In genomic region chr19:53867225-53868090, GRCh38 we compare ENCODE assay signal across 8 cellular contexts. TPM values are rescaled to one million over a fixed set of nuclear protein-coding genes. Genes with fewer than 3 reads are reported as not detected.
DNase-seq lines count a peak whose midpoint lies in the region; ATAC-seq and TF ChIP-seq lines count a peak whose summit lies in the region.

TSS of gene MYADM (plus strand) at chr19:53867883. CDS start at chr19:53873530, 5,647 bp downstream.

- H3K9me3 ChIP-seq in colonic mucosa, result no peaks in the 10 kb centered on the region

- peaks cover 7% of the 10 kb centered on the region for H3K4me1 ChIP-seq in colonic mucosa

- H3K4me3 ChIP-seq in colonic mucosa, result peak within 1 kb of the TSS; percentile 57

- ATAC-seq in GM18502 (IDR thresholded peaks at IDR 0.05; ENCODE audit: poor library complexity, unreplicated experiment) (peak; percentile 67), HG02870 (IDR thresholded peaks at IDR 0.05; ENCODE audit: unreplicated experiment) (peak; percentile 57)

- POLR2A ChIA-PET in activated CD4-positive, alpha-beta T cell treated with anti-CD3 and anti-CD28 coated beads, Interleukin-2, amount 10 ng/mL, durations not matched to agents 7 days and 5 days (lab: Charles Lee), result interaction anchor here (0.7 to 1.2 kb wide), 3 partner anchors 10 to 14 kb away, joined by 3 to 4 read pairs (median 3); no protein-coding TSS in a partner anchor

- peak within 1 kb of the TSS; percentile 97 for H3K27ac Mint-ChIP-seq in activated CD4-positive, alpha-beta T cell treated with anti-CD3 and anti-CD28 coated beads, Interleukin-2, amount 10 ng/mL, durations not matched to agents 7 days and 5 days

- H3K36me3 Mint-ChIP-seq in activated CD4-positive, alpha-beta T cell treated with anti-CD3 and anti-CD28 coated beads, Interleukin-2, amount 10 ng/mL, durations not matched to agents 7 days and 5 days (ENCODE audit: low read depth), result peaks cover 15% of the 10 kb centered on the region

- no peaks in the 10 kb centered on the region for H3K27me3 ChIP-seq in colonic mucosa

- DNase-seq in NCI-H2227 treated with DMSO at 0.1 percent for 48 hours (lab: John Stamatoyannopoulos, UW) (peak; percentile 100), colonic mucosa (peak; percentile 100), kidney glomerular epithelial cell (lab: John Stamatoyannopoulos, UW) (peak; percentile 100), NCI-H345 treated with DMSO at 0.1 percent for 48 hours (lab: John Stamatoyannopoulos, UW; ENCODE audit: unreplicated experiment) (no peak)
- DNase-seq in activated CD4-positive, alpha-beta T cell treated with anti-CD3 and anti-CD28 coated beads, Interleukin-2, amount 10 ng/mL, durations not matched to agents 7 days and 5 days, result peak; percentile 99
- DNase-seq in stimulated activated CD4-positive, alpha-beta T cell treated with anti-CD3 and anti-CD28 coated beads, Interleukin-15, amount 100 ng/mL, for 24 hours, result peak; percentile 98

- peak within 1 kb of the TSS; percentile 86 for H3K27ac ChIP-seq in colonic mucosa

- CTCF ChIA-PET in activated CD4-positive, alpha-beta T cell treated with anti-CD3 and anti-CD28 coated beads, Interleukin-2, amount 10 ng/mL, durations not matched to agents 7 days and 5 days (lab: Charles Lee), result interaction anchor here (0.8 to 1.9 kb wide), 5 partner anchors 10 to 269 kb away, joined by 3 to 7 read pairs (median 4); partner anchors contain the start of gene PRKCG

- H3K36me3 ChIP-seq in colonic mucosa, result no peaks in the 10 kb centered on the region

- H3K27me3 Mint-ChIP-seq in activated CD4-positive, alpha-beta T cell treated with anti-CD3 and anti-CD28 coated beads, Interleukin-2, amount 10 ng/mL, durations not matched to agents 7 days and 5 days, result no peaks in the 10 kb centered on the region

- TF ChIP-seq CTCF in colonic mucosa (IDR thresholded peaks at IDR 0.05), result no peak

- H3K9me3 Mint-ChIP-seq in activated CD4-positive, alpha-beta T cell treated with anti-CD3 and anti-CD28 coated beads, Interleukin-2, amount 10 ng/mL, durations not matched to agents 7 days and 5 days, result no peaks in the 10 kb centered on the region

- intact Hi-C loops in colonic mucosa (cut with DNase I), result no loop called here

- H3K4me1 Mint-ChIP-seq in activated CD4-positive, alpha-beta T cell treated with anti-CD3 and anti-CD28 coated beads, Interleukin-2, amount 10 ng/mL, durations not matched to agents 7 days and 5 days, result peaks cover 48% of the 10 kb centered on the region

- peak within 1 kb of the TSS; percentile 95 for H3K4me3 Mint-ChIP-seq in activated CD4-positive, alpha-beta T cell treated with anti-CD3 and anti-CD28 coated beads, Interleukin-2, amount 10 ng/mL, durations not matched to agents 7 days and 5 days

- H3K9ac ChIP-seq in colonic mucosa (ENCODE audit: low read depth in 2 of 2, low read length in 2 of 2), result peak within 1 kb of the TSS; percentile 86 to 95

RNA-seq across cellular contexts. Expression of gene MYADM, which starts in this region (rescaled TPM):
- 100 to 1,000 TPM; 107 to 122 TPM for total RNA-seq in activated CD4-positive, alpha-beta T cell treated with anti-CD3 and anti-CD28 coated beads, Interleukin-2, amount 10 ng/mL, durations not matched to agents 7 days and 5 days
- 100 to 1,000 TPM in 1 of 2 donors, 10 to 100 TPM in 1; 80.5 to 110 TPM for total RNA-seq in colonic mucosa
